ENCODE assay signal across 21 cellular contexts in the genomic region with DNA sequence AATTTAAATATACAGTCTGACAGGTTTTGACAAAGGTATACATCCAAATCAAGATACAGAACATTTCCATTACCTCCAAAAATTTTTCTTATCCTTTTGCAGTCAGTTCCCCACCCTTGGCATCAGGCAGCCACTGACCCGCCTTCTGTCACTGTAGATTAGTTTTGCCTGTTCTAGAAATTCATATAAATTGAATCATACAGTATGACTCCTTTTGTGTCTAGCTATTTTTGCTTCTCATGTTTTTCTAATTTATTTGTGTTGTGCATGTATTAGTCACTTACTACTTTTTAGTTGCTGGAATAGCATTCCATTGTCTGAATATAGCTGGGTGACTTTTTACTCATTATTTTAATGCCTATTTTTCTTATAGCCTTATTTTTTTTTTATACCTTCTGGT. TPM values are rescaled to one million over a fixed set of nuclear protein-coding genes. Genes with fewer than 3 reads are reported as not detected.
A peak's percentile ranks its signal among the peaks of the same experiment; 100 is the strongest.
DNase-seq lines count a peak whose midpoint lies in the region; ATAC-seq and TF ChIP-seq lines count a peak whose summit lies in the region.
"Had no signal": no experiment of that assay in that cellular context is flagged by ENCODE, and none has a peak within 500 bp of the region (broad histone marks: within the 10 kb centered on the region; RNA-seq: fewer than 3 reads in every experiment).

No MANE protein-coding gene starts in this region.

- no peak overlapping the region for H3K27ac Mint-ChIP-seq in CD4-positive, alpha-beta memory T cell
- no peak overlapping the region for H3K27ac Mint-ChIP-seq in activated CD4-positive, alpha-beta memory T cell treated with anti-CD3 and anti-CD28 coated beads, Interleukin-2, amount 10 ng/mL, durations not matched to agents 7 days and 5 days
- H3K27ac Mint-ChIP-seq: CD4-positive, CD25-positive, alpha-beta regulatory T cell; memory B cell; stimulated activated naive B cell treated with anti-CD40 and anti-IgM and Interleukin-4, amounts not matched to agents 10 μg/mL and 1 μg/mL and 100 μg/mL, for 72 hours had no signal

- DNase-seq in GM23248 (peak; percentile 85), fibroblast of mammary gland (ENCODE audit: low read depth) (peak; percentile 76), uterus (no peak), G401 (ENCODE audit: low spot score) (no peak)
- no peak for DNase-seq in CD4-positive, alpha-beta memory T cell
- DNase-seq in activated CD4-positive, alpha-beta memory T cell treated with anti-CD3 and anti-CD28 coated beads, Interleukin-2, amount 10 ng/mL, durations not matched to agents 7 days and 5 days: no peak
- DNase-seq: activated CD4-positive, alpha-beta T cell treated with anti-CD3 and anti-CD28 coated beads for 48 hours; CD4-positive, CD25-positive, alpha-beta regulatory T cell; dermis blood vessel endothelial cell; DMS 273 treated with DMSO at 0.1 percent for 48 hours; Karpas-422; NCI-H1105 treated with DMSO at 0.1 percent for 48 hours; NCI-H446; PC-9; SIG-M5; stimulated activated CD4-positive, alpha-beta T cell treated with anti-CD3 and anti-CD28 coated beads, Interleukin-2, amount 100 ng/mL, for 48 hours; stimulated activated naive B cell treated with anti-CD40 and anti-IgM and Interleukin-4, amounts not matched to agents 10 μg/mL and 1 μg/mL and 100 μg/mL, for 72 hours; T-helper 1 cell had no signal

- H3F3A ChIP-seq in GM23248 (ENCODE audit: insufficient read depth): peaks cover 62% of the 10 kb centered on the region

- H3K9me3 ChIP-seq in GM23248 (ENCODE audit: low read depth) (no peaks in the 10 kb centered on the region), uterus (no peaks in the 10 kb centered on the region)
- H3K9me3 ChIP-seq in CD4-positive, alpha-beta memory T cell (ENCODE audit: control insufficient read depth in 1 of 2, low read length in 2 of 2): no peaks in the 10 kb centered on the region

- no peaks in the 10 kb centered on the region for H3K9me2 ChIP-seq in GM23248 (ENCODE audit: insufficient read depth)

- ATAC-seq in SK-N-SH treated with all-trans-retinoic acid at 6 μM for 48 hours: peak; percentile 57
- ATAC-seq: stimulated activated naive B cell treated with anti-CD40 and anti-IgM and Interleukin-4, amounts not matched to agents 10 μg/mL and 1 μg/mL and 100 μg/mL, for 72 hours had no signal

- no peak overlapping the region; the same call in 1 of the 2 replicates for H3K9ac ChIP-seq in GM23248

- H3K27me3 Mint-ChIP-seq in CD4-positive, alpha-beta memory T cell: no peaks in the 10 kb centered on the region
- no peaks in the 10 kb centered on the region for H3K27me3 Mint-ChIP-seq in activated CD4-positive, alpha-beta memory T cell treated with anti-CD3 and anti-CD28 coated beads, Interleukin-2, amount 10 ng/mL, durations not matched to agents 7 days and 5 days
- H3K27me3 Mint-ChIP-seq: memory B cell; stimulated activated naive B cell treated with anti-CD40 and anti-IgM and Interleukin-4, amounts not matched to agents 10 μg/mL and 1 μg/mL and 100 μg/mL, for 72 hours had no signal

- no peak for TF ChIP-seq POLR2A in uterus (IDR thresholded peaks at IDR 0.05)

- H3K27me3 ChIP-seq in ACC112 (ENCODE audit: insufficient read depth, low read length) (no peaks in the 10 kb centered on the region), GM23248 (replicated peaks; ENCODE audit: insufficient read depth) (no peaks in the 10 kb centered on the region), uterus (no peaks in the 10 kb centered on the region)
- no peaks in the 10 kb centered on the region for H3K27me3 ChIP-seq in CD4-positive, alpha-beta memory T cell (ENCODE audit: insufficient read depth, low read length)

- no peak overlapping the region for H3K4me3 Mint-ChIP-seq in CD4-positive, alpha-beta memory T cell
- H3K4me3 Mint-ChIP-seq in activated CD4-positive, alpha-beta memory T cell treated with anti-CD3 and anti-CD28 coated beads, Interleukin-2, amount 10 ng/mL, durations not matched to agents 7 days and 5 days: no peak overlapping the region
- H3K4me3 Mint-ChIP-seq: memory B cell; stimulated activated naive B cell treated with anti-CD40 and anti-IgM and Interleukin-4, amounts not matched to agents 10 μg/mL and 1 μg/mL and 100 μg/mL, for 72 hours had no signal

- no peaks in the 10 kb centered on the region for H4K20me1 ChIP-seq in GM23248 (ENCODE audit: insufficient read depth)

- H3K36me3 ChIP-seq in ACC112 (ENCODE audit: insufficient read depth, low read length) (peaks cover 44% of the 10 kb centered on the region), GM23248 (ENCODE audit: low read depth) (peaks cover 41% of the 10 kb centered on the region), uterus (no peaks in the 10 kb centered on the region)
- peaks cover 55% of the 10 kb centered on the region for H3K36me3 ChIP-seq in CD4-positive, alpha-beta memory T cell (ENCODE audit: insufficient read depth, low read length)

- intact Hi-C loops in CD4-positive, alpha-beta memory T cell (cut with micrococcal nuclease): no loop called here
- intact Hi-C loops in uterus (cut with DNase I; ENCODE audit: low total_unique reads): no loop called here

- H3K4me2 ChIP-seq in GM23248 (ENCODE audit: unreplicated experiment): peak overlapping the region; percentile 78
- H3K4me2 ChIP-seq: PC-9 had no signal

- in situ Hi-C loops in GM23248 (cut with MboI) (no loop called here), G401 (cut with HindIII; ENCODE audit: low sequenced_read_pairs) (loop anchor here (25.0 kb wide), 1 partner anchor 531 kb away; no protein-coding TSS in a partner anchor)

- TF ChIP-seq CTCF in fibroblast of mammary gland (conservative IDR thresholded peaks at IDR 0.05; ENCODE audit: control insufficient read depth, insufficient read depth, low read depth, low read length) (no peak), uterus (IDR thresholded peaks at IDR 0.05) (no peak)

- 0% methylated on average over 1 of the region's 1 CpG for WGBS in GM23248 (ENCODE audit: low coverage in 1 of 2, low lambda C conversion rate in 2 of 2, missing lambda C conversion rate in 2 of 2), 2 experiments

- H3K4me3 ChIP-seq in ACC112 (ENCODE audit: low read depth, low read length) (peak overlapping the region; percentile 44; the same call in 1 of the 2 replicates), GM23248 (no peak overlapping the region), fibroblast of mammary gland (ENCODE audit: control insufficient read depth, low read depth, low read length) (no peak overlapping the region), uterus (no peak overlapping the region)
- no peak overlapping the region for H3K4me3 ChIP-seq in CD4-positive, alpha-beta memory T cell (ENCODE audit: low read length in 2 of 2)
- H3K4me3 ChIP-seq: PC-9 had no signal

- peaks cover 54 to 59% of the 10 kb centered on the region in 2 donors for H3K36me3 Mint-ChIP-seq in CD4-positive, alpha-beta memory T cell
- peaks cover 54% of the 10 kb centered on the region for H3K36me3 Mint-ChIP-seq in activated CD4-positive, alpha-beta memory T cell treated with anti-CD3 and anti-CD28 coated beads, Interleukin-2, amount 10 ng/mL, durations not matched to agents 7 days and 5 days (ENCODE audit: low read depth)

- peaks cover 27 to 45% (median 31%) of the 10 kb centered on the region in 4 donors for H3K4me1 Mint-ChIP-seq in CD4-positive, alpha-beta memory T cell
- H3K4me1 Mint-ChIP-seq in activated CD4-positive, alpha-beta memory T cell treated with anti-CD3 and anti-CD28 coated beads, Interleukin-2, amount 10 ng/mL, durations not matched to agents 7 days and 5 days: peaks cover 47% of the 10 kb centered on the region

- H3K4me1 ChIP-seq in ACC112 (ENCODE audit: control insufficient read depth, insufficient read depth, low read length, unreplicated experiment) (peaks cover 44% of the 10 kb centered on the region), GM23248 (ENCODE audit: insufficient read depth) (peaks cover 74% of the 10 kb centered on the region), uterus (peaks cover 0 to 5% of the 10 kb centered on the region in 2 donors)
- H3K4me1 ChIP-seq in CD4-positive, alpha-beta memory T cell (ENCODE audit: insufficient read depth, low read length): peaks cover 14% of the 10 kb centered on the region

- H2AFZ ChIP-seq in ACC112 (ENCODE audit: low read length, unreplicated experiment) (no peak overlapping the region), GM23248 (no peak overlapping the region)
- H2AFZ ChIP-seq: PC-9 had no signal

- CTCF ChIA-PET in CD4-positive, alpha-beta memory T cell (lab: Charles Lee; ENCODE audit: partially characterized antibody): no interaction called here
- CTCF ChIA-PET in activated CD4-positive, alpha-beta memory T cell treated with anti-CD3 and anti-CD28 coated beads, Interleukin-2, amount 10 ng/mL, durations not matched to agents 7 days and 5 days (lab: Charles Lee): interaction anchor here (1.4 kb wide), 1 partner anchor 8 kb away, joined by 7 read pairs; no protein-coding TSS in a partner anchor

- POLR2A ChIA-PET in CD4-positive, alpha-beta memory T cell (lab: Charles Lee; ENCODE audit: partially characterized antibody): interaction anchor here (1.3 kb wide), 1 partner anchor 9 kb away, joined by 3 read pairs; no protein-coding TSS in a partner anchor
- POLR2A ChIA-PET in activated CD4-positive, alpha-beta memory T cell treated with anti-CD3 and anti-CD28 coated beads, Interleukin-2, amount 10 ng/mL, durations not matched to agents 7 days and 5 days (lab: Charles Lee): no interaction called here

- H3K9me3 Mint-ChIP-seq in CD4-positive, alpha-beta memory T cell: no peaks in the 10 kb centered on the region
- H3K9me3 Mint-ChIP-seq in activated CD4-positive, alpha-beta memory T cell treated with anti-CD3 and anti-CD28 coated beads, Interleukin-2, amount 10 ng/mL, durations not matched to agents 7 days and 5 days: no peaks in the 10 kb centered on the region
- H3K9me3 Mint-ChIP-seq: CD4-positive, CD25-positive, alpha-beta regulatory T cell; memory B cell; stimulated activated naive B cell treated with anti-CD40 and anti-IgM and Interleukin-4, amounts not matched to agents 10 μg/mL and 1 μg/mL and 100 μg/mL, for 72 hours had no signal

- H3K79me2 ChIP-seq in ACC112 (ENCODE audit: control insufficient read depth, insufficient read depth, low read length, unreplicated experiment) (peaks cover 19% of the 10 kb centered on the region), GM23248 (ENCODE audit: insufficient read depth) (peaks cover 55% of the 10 kb centered on the region)

- H3K27ac ChIP-seq in ACC112 (ENCODE audit: low read depth, low read length) (peak overlapping the region; percentile 64), GM23248 (peak overlapping the region; percentile 63), uterus (no peak overlapping the region)
- no peak overlapping the region for H3K27ac ChIP-seq in CD4-positive, alpha-beta memory T cell (ENCODE audit: low read depth, low read length)
- H3K27ac ChIP-seq: PC-9 had no signal

RNA-seq across cellular contexts. Expression of a gene that starts 3.8 kb away (rescaled TPM):
- total RNA-seq in GM23248 (2014; rRNA removed; shearing (Covaris generic)): 12.2 and 16.8 TPM in 2 replicates
- polyA plus RNA-seq in GM23248 (2016; fragmentation: Nextera tagmentation; extraction: Ambion mirVana): 9.5 TPM in 2 replicates
- total RNA-seq in CD4-positive, alpha-beta memory T cell: 10 to 100 TPM; 13.4 to 13.6 TPM
- 1 to 10 TPM; 3.7 to 5.4 TPM for polyA plus RNA-seq in CD4-positive, alpha-beta memory T cell
- total RNA-seq in activated CD4-positive, alpha-beta memory T cell treated with anti-CD3 and anti-CD28 coated beads, Interleukin-2, amount 10 ng/mL, durations not matched to agents 7 days and 5 days: 1 to 10 TPM; 5.7 to 5.8 TPM
- 10 to 100 TPM in 2 of 4 donors, 1 to 10 TPM in 2; 6.8 to 12.4 (median 8.8) TPM for total RNA-seq in uterus
- total RNA-seq in G401 (2014; rRNA removed; shearing (Covaris generic)): 9.7 and 13.5 TPM in 2 replicates

RNA-seq across cellular contexts. Expression of a gene that starts 25.7 kb away (rescaled TPM):
- total RNA-seq in GM23248 (2014; rRNA removed; shearing (Covaris generic)): 1.3 and 1.6 TPM in 2 replicates
- 0.84 and 0.86 TPM in 2 replicates for polyA plus RNA-seq in GM23248 (2016; fragmentation: Nextera tagmentation; extraction: Ambion mirVana)
- under 1 TPM; 0.15 to 0.50 TPM for total RNA-seq in CD4-positive, alpha-beta memory T cell
- polyA plus RNA-seq in CD4-positive, alpha-beta memory T cell: under 1 TPM in 1 of 2 donors, not detected in 1; 0.42 TPM
- total RNA-seq in activated CD4-positive, alpha-beta memory T cell treated with anti-CD3 and anti-CD28 coated beads, Interleukin-2, amount 10 ng/mL, durations not matched to agents 7 days and 5 days: under 1 TPM; 0.10 to 0.25 TPM
- total RNA-seq in uterus: 10 to 100 TPM in 1 of 4 donors, 1 to 10 TPM in 2, under 1 TPM in 1; 0.88 to 28.3 (median 4.0) TPM
- not detected in 2 replicates for total RNA-seq in G401 (2014; rRNA removed; shearing (Covaris generic))

RNA-seq across cellular contexts. Expression of a gene that starts 47.3 kb away (rescaled TPM):
- total RNA-seq in GM23248 (2014; rRNA removed; shearing (Covaris generic)): 2.1 and 2.3 TPM in 2 replicates
- polyA plus RNA-seq in GM23248 (2016; fragmentation: Nextera tagmentation; extraction: Ambion mirVana): 1.4 and 1.5 TPM in 2 replicates
- 1 to 10 TPM; 1.2 TPM for total RNA-seq in CD4-positive, alpha-beta memory T cell
- polyA plus RNA-seq in CD4-positive, alpha-beta memory T cell: under 1 TPM in 1 of 2 donors, not detected in 1; 0.41 TPM
- total RNA-seq in activated CD4-positive, alpha-beta memory T cell treated with anti-CD3 and anti-CD28 coated beads, Interleukin-2, amount 10 ng/mL, durations not matched to agents 7 days and 5 days: 1 to 10 TPM; 2.1 to 2.2 TPM
- 1 to 10 TPM in 3 of 4 donors, under 1 TPM in 1; 0.88 to 5.0 (median 1.3) TPM for total RNA-seq in uterus
- total RNA-seq in G401 (2014; rRNA removed; shearing (Covaris generic)): 6.2 and 9.0 TPM in 2 replicates

Comparison
In these comparisons a context has a peak if more than half of its experiments do, and no peak if none do; other contexts are left out.
1. H3K27ac ChIP-seq: peak in ACC112 (single experiment) and GM23248 (single experiment); none in CD4-positive, alpha-beta memory T cell (single experiment) and uterus (0 of 2).
2. DNase-seq: peak in GM23248 (single experiment) and fibroblast of mammary gland (single experiment); none in CD4-positive, alpha-beta memory T cell (0 of 5), activated CD4-positive, alpha-beta memory T cell treated with anti-CD3 and anti-CD28 coated beads, Interleukin-2, amount 10 ng/mL, durations not matched to agents 7 days and 5 days (single experiment), uterus (0 of 2) and G401 (single experiment).